In genomic region chr2:3543023-3543683, GRCh38 we compare ENCODE assay signal across 16 cellular contexts. TPM values are rescaled to one million over a fixed set of nuclear protein-coding genes. Genes with fewer than 3 reads are reported as not detected.
"Had no signal": no experiment of that assay in that cellular context is flagged by ENCODE, and none has a peak within 500 bp of the region (broad histone marks: within the 10 kb centered on the region; RNA-seq: fewer than 3 reads in every experiment).

No MANE protein-coding gene starts in this region.

- H3K9me3 Mint-ChIP-seq: naive thymus-derived CD8-positive, alpha-beta T cell; type B pancreatic cell had no signal

- H3K4me3 ChIP-seq: dorsolateral prefrontal cortex, mucosa of descending colon, psoas muscle had no signal

- H3K27me3 Mint-ChIP-seq: naive thymus-derived CD8-positive, alpha-beta T cell; type B pancreatic cell had no signal

- H3K4me1 ChIP-seq: psoas muscle had no signal

- ATAC-seq: mucosa of descending colon; naive thymus-derived CD8-positive, alpha-beta T cell had no signal

- H3K9me3 ChIP-seq: mucosa of descending colon, neutrophil, psoas muscle had no signal

- H3K27me3 ChIP-seq: dorsolateral prefrontal cortex, neutrophil had no signal

- H3K4me3 Mint-ChIP-seq: naive thymus-derived CD8-positive, alpha-beta T cell; type B pancreatic cell had no signal

- DNase-seq: cortex of kidney; dorsolateral prefrontal cortex; effector CD8-positive, alpha-beta T cell; kidney; left cardiac atrium; mammary epithelial cell; mucosa of descending colon; naive thymus-derived CD8-positive, alpha-beta T cell; psoas muscle; retina; small intestine; stimulated activated CD4-positive, alpha-beta T cell treated with anti-CD3 and anti-CD28 coated beads, Interleukin-12 subunit alpha, Interleukin-12 subunit beta, amount 100 ng/mL, for 4 hours; stimulated activated naive CD4-positive, alpha-beta T cell treated with Interleukin-2 at 50 U/mL for 16 hours had no signal

- H3K27ac ChIP-seq: neutrophil, psoas muscle had no signal

RNA-seq across cellular contexts. Expression of gene COLEC11, which starts 51.8 kb away (rescaled TPM):
- total RNA-seq: chondrocyte, mammary epithelial cell had no signal
- polyA plus RNA-seq: mammary epithelial cell; naive thymus-derived CD8-positive, alpha-beta T cell had no signal
